8 cellular contexts compared by ENCODE assay signal in genomic region chr10:97849491-97850402, GRCh38. TPM values are rescaled to one million over a fixed set of nuclear protein-coding genes. Genes with fewer than 3 reads are reported as not detected.
A peak's percentile ranks its signal among the peaks of the same experiment; 100 is the strongest.
DNase-seq lines count a peak whose midpoint lies in the region; ATAC-seq, FAIRE-seq and TF ChIP-seq lines count a peak whose summit lies in the region.

Gene GOLGA7B, plus strand, starts transcription at chr10:97849843. Its CDS starts 461 bp downstream, at chr10:97850304.

- ATAC-seq in A549 = peak; percentile 84 to 86
- peak; percentile 75 for ATAC-seq in GM18868 (IDR thresholded peaks at IDR 0.05; ENCODE audit: unreplicated experiment)

- 6% methylated on average over 13 of the region's 96 CpGs for WGBS in A549 (ENCODE audit: missing lambda C conversion rate)

- H3K4me3 ChIP-seq in A549 (peak within 1 kb of the TSS; percentile 84), mononuclear cell (ENCODE audit: low read length) (peak within 1 kb of the TSS; percentile 44)

- no peak for TF ChIP-seq CTCF in A549 (IDR thresholded peaks at IDR 0.05)

- H3K9me3 ChIP-seq in A549 = no peaks in the 10 kb centered on the region
- H3K9me3 ChIP-seq in mononuclear cell (ENCODE audit: low read depth, low read length) = no peaks in the 10 kb centered on the region

- no peak for FAIRE-seq in A549 (lab: Jason Lieb, UNC)

- H3K4me1 ChIP-seq in A549 = peaks cover 6% of the 10 kb centered on the region; the same call in 2 of the 3 replicates
- H3K4me1 ChIP-seq in mononuclear cell (ENCODE audit: insufficient read depth, low read length) = peaks cover 22% of the 10 kb centered on the region

- TF ChIP-seq EP300 in A549 (IDR thresholded peaks at IDR 0.05) = no peak

- no peak for TF ChIP-seq POLR2A in A549 (IDR thresholded peaks at IDR 0.05; ENCODE audit: low read length)

- peaks cover 27% of the 10 kb centered on the region for H3K27me3 ChIP-seq in mononuclear cell (ENCODE audit: insufficient read depth, low read length)

- TF ChIP-seq RAD21 in A549 (conservative IDR thresholded peaks at IDR 0.05 in 1 of 2, IDR thresholded peaks at IDR 0.05 in 1 of 2) = no peak

- DNase-seq in A549 (ENCODE audit: low read depth in 1 of 2, low spot score in 1 of 2) (peak in 1 of 2 experiments; percentile 60), NCI-H1105 treated with DMSO at 0.1 percent for 48 hours (lab: John Stamatoyannopoulos, UW) (peak; percentile 40), putamen (ENCODE audit: low spot score) (no peak)
- DNase-seq in activated CD4-positive, alpha-beta T cell treated with anti-CD3 and anti-CD28 coated beads, Interleukin-2, amount 50 U/mL, for 4 hours = peak; percentile 43 to 52
- peak; percentile 42 for DNase-seq in effector CD8-positive, alpha-beta T cell (lab: John Stamatoyannopoulos, UW)
- peak; percentile 21 to 62 for DNase-seq in stimulated activated CD8-positive, alpha-beta memory T cell treated with anti-CD3 and anti-CD28 coated beads, Interleukin-7, amount 100 ng/mL, for 4 hours (ENCODE audit: low read depth in 2 of 2)

- CTCF ChIA-PET in A549 (lab: Yijun Ruan, JAX) = interaction anchor here (0.9 to 7.8 kb wide), 8 partner anchors 14 to 194 kb away, joined by 3 to 62 read pairs (median 4); no protein-coding TSS in a partner anchor

- POLR2A ChIA-PET in A549 (lab: Yijun Ruan, JAX) = interaction anchor here (0.5 to 1.2 kb wide), 5 partner anchors 8 to 116 kb away, joined by 3 to 5 read pairs (median 3); no protein-coding TSS in a partner anchor

- peak within 1 kb of the TSS; percentile 76 to 83 for H3K27ac ChIP-seq in A549

- peak within 1 kb of the TSS; percentile 98 for H3K4me2 ChIP-seq in A549

TF ChIP-seq in A549, 52 proteins besides CTCF, POLR2A, EP300 and RAD21:
- TF ChIP-seq TP53 (CRISPR knock-in tag; IDR thresholded peaks at IDR 0.05) (no peak), HES2 (IDR thresholded peaks at IDR 0.05) (no peak), REST (IDR thresholded peaks at IDR 0.05) (peak; percentile 72)

RNA-seq across cellular contexts. Expression of gene GOLGA7B, which starts in this region (rescaled TPM):
- polyA plus RNA-seq in A549 (2011; rRNA removed) (0.62 and 1.1 TPM in 2 replicates), A549 (2017; fragmentation: RNase III; extraction: RNeasy Plus Mini Kit Qiagen cat#74134 plus additional on column Dnase treatment) (0.98 to 1.5 TPM (median 1.4 TPM) in 3 replicates)
- 0.36 and 0.40 TPM in 2 replicates for polyA plus RNA-seq in A549 (2012; cell fraction: cytosol; rRNA removed)
- 0.55 and 1.3 TPM in 2 replicates for polyA plus RNA-seq in A549 (2012; cell fraction: nucleus; rRNA removed)
- 0.92 and 1.2 TPM in 2 replicates for polyA minus RNA-seq in A549 (2011; rRNA and poly(A)+ RNA removed)
- total RNA-seq in mononuclear cell = 1.7 TPM
